Comparison of ENCODE assay signal across 29 cellular contexts in the genomic region with DNA sequence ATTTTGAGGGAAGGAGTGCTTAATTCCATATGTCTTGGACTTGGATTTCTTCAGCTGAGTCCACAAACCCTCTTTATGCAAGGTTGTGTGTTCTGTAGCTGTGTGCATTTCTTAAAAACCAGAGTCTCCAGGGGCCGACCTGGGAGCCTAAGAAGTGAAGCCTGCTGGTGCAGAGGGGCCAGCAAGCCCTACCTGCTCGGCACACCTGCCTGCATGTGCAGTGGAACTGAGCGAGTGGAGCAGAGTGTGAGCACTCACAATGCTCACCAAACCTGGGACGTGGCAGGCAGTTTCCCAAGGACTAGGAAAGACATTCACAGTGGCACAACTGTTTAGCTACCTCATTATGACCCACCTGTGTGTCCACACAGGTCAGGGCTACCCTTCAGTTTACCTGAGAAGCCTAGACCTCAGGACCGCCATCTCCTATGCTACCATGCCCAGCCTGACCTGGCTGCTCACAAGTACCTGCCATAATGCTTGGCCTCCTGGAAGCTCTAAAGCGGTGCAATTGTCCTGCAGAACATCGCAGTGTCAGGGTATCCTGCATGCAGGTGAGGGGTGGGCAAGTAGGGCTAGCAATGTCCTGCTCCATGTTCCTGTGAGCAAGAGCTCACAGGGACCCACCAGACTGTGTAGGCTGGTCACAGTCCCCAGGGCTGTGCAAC. TPM values are rescaled to one million over a fixed set of nuclear protein-coding genes. Genes with fewer than 3 reads are reported as not detected.
"Had no signal": no experiment of that assay in that cellular context is flagged by ENCODE, and none has a peak within 500 bp of the region (broad histone marks: within the 10 kb centered on the region; RNA-seq: fewer than 3 reads in every experiment).

No MANE protein-coding gene starts in this region.

- H3K9me3 Mint-ChIP-seq: activated CD4-positive, alpha-beta memory T cell treated with anti-CD3 and anti-CD28 coated beads for 36 hours; activated CD4-positive, alpha-beta T cell treated with anti-CD3 and anti-CD28 coated beads, Interleukin-2, amount 10 ng/mL, durations not matched to agents 24 days and 14 days; activated naive CD8-positive, alpha-beta T cell treated with anti-CD3 and anti-CD28 coated beads, Interleukin-2, amount 10 ng/mL, durations not matched to agents 7 days and 5 days; activated T-cell treated with anti-CD3 and anti-CD28 coated beads, Interleukin-2, amount 50 U/mL, for 72 hours; brain; nephron; T-helper 1 cell treated with Interleukin-12 subunit alpha and Interleukin-12 subunit beta and Interleukin-4 antibody, amounts not matched to agents 30 μg/mL and 1 μg/mL, for 36 hours had no signal

- H3K27ac Mint-ChIP-seq: nephron; T-helper 1 cell treated with Interleukin-12 subunit alpha and Interleukin-12 subunit beta and Interleukin-4 antibody, amounts not matched to agents 30 μg/mL and 1 μg/mL, for 36 hours had no signal

- DNase-seq: activated CD4-positive, alpha-beta memory T cell treated with anti-CD3 and anti-CD28 coated beads for 36 hours; activated CD4-positive, alpha-beta T cell treated with anti-CD3 and anti-CD28 coated beads, Interleukin-2, amount 10 ng/mL, durations not matched to agents 24 days and 14 days; activated CD4-positive, CD25-positive, alpha-beta regulatory T cell treated with anti-CD3 and anti-CD28 coated beads, Interleukin-2, amount 50 U/mL, for 72 hours; activated effector memory CD4-positive, alpha-beta T cell treated with Interleukin-2 at 50 U/mL for 16 hours; activated naive CD4-positive, alpha-beta T cell treated with Interleukin-2 at 50 U/mL for 16 hours; activated naive CD8-positive, alpha-beta T cell treated with anti-CD3 and anti-CD28 coated beads, Interleukin-2, amount 10 ng/mL, durations not matched to agents 7 days and 5 days; activated T-cell treated with anti-CD3 and anti-CD28 coated beads, Interleukin-2, amount 50 U/mL, for 72 hours; cerebellar nuclear complex; colonic mucosa; effector CD8-positive, alpha-beta T cell; glutamatergic neuron; left lung; lower lobe of right lung; mesenchymal stem cell; pancreas; sigmoid colon; small intestine; stimulated activated CD4-positive, alpha-beta T cell treated with anti-CD3 and anti-CD28 coated beads, Interleukin-4, amount 100 ng/mL, for 24 hours; stimulated activated naive CD4-positive, alpha-beta T cell treated with Interleukin-2 at 50 U/mL for 16 hours; transverse colon had no signal

- H3K4me3 ChIP-seq: ascending aorta, cardiac muscle cell, colonic mucosa, left lung, lower lobe of right lung, pancreas, prostate gland, sigmoid colon, transverse colon had no signal

- H3K36me3 ChIP-seq: colonic mucosa, prostate gland had no signal

- ATAC-seq: activated T-cell treated with anti-CD3 and anti-CD28 coated beads, Interleukin-2, amount 50 U/mL, for 72 hours; left lung; lower lobe of right lung; pancreas had no signal

- H3K27ac ChIP-seq: ascending aorta, colonic mucosa, left lung, lower lobe of right lung, pancreas, prostate gland, sigmoid colon, transverse colon had no signal

- H3K4me3 Mint-ChIP-seq: activated CD4-positive, alpha-beta memory T cell treated with anti-CD3 and anti-CD28 coated beads for 36 hours; activated CD4-positive, alpha-beta T cell treated with anti-CD3 and anti-CD28 coated beads, Interleukin-2, amount 10 ng/mL, durations not matched to agents 24 days and 14 days; activated naive CD8-positive, alpha-beta T cell treated with anti-CD3 and anti-CD28 coated beads, Interleukin-2, amount 10 ng/mL, durations not matched to agents 7 days and 5 days; activated T-cell treated with anti-CD3 and anti-CD28 coated beads, Interleukin-2, amount 50 U/mL, for 72 hours; T-helper 1 cell treated with Interleukin-12 subunit alpha and Interleukin-12 subunit beta and Interleukin-4 antibody, amounts not matched to agents 30 μg/mL and 1 μg/mL, for 36 hours had no signal

- FAIRE-seq: endometrium, frontal cortex, islet of Langerhans, pancreas, small intestine had no signal

- H3K9me3 ChIP-seq: ascending aorta, colonic mucosa, left lung, lower lobe of right lung, pancreas, prostate gland, sigmoid colon, transverse colon had no signal

- H3K27me3 Mint-ChIP-seq: activated CD4-positive, alpha-beta memory T cell treated with anti-CD3 and anti-CD28 coated beads for 36 hours; activated CD4-positive, alpha-beta T cell treated with anti-CD3 and anti-CD28 coated beads, Interleukin-2, amount 10 ng/mL, durations not matched to agents 24 days and 14 days; activated naive CD8-positive, alpha-beta T cell treated with anti-CD3 and anti-CD28 coated beads, Interleukin-2, amount 10 ng/mL, durations not matched to agents 7 days and 5 days; brain had no signal

- H3K27me3 ChIP-seq: ascending aorta, cardiac muscle cell, colonic mucosa, left lung, pancreas, sigmoid colon, transverse colon had no signal

RNA-seq across cellular contexts. Expression of a gene that starts 36.0 kb away (rescaled TPM):
- total RNA-seq: ascending aorta had no signal
